In the genomic region with DNA sequence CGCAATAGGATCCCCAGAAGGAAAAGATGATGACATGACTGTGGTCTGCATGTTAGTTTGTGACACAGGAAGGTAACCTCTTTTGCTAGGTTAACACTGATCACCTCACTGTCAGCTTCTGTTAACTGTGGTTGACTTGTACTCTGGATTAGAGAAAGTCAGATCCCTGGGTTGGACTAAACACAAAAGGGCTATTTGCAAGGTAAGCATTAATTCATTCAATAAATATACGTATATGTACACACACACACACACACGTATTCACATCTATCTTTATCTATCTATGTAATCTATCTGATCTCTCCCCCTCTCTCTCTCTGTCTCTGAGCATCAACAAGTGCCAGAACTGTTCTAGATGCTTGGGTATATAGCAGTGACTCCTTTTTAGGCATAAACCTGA, we compare ENCODE assay signal across 9 cellular contexts.
"Had no signal": no experiment of that assay in that cellular context is flagged by ENCODE, and none has a peak within 500 bp of the region (broad histone marks: within the 10 kb centered on the region; RNA-seq: fewer than 3 reads in every experiment).

No MANE protein-coding gene starts in this region.

- DNase-seq: GM23248, GOT3, H9, HCEC 1CT, Karpas-422, KBM-7 had no signal

- FAIRE-seq: H54, HTR-8/SVneo had no signal

- H3K4me2 ChIP-seq: KMS-11 had no signal

- H3K9ac ChIP-seq: GM23248, KMS-11 had no signal

- H3K4me3 ChIP-seq: GM23248 had no signal

- H2AFZ ChIP-seq: GM23248 had no signal

- H3K27ac ChIP-seq: GM23248, KMS-11 had no signal
